ENCODE assay signal across 10 cellular contexts in genomic region chr12:121980211-121980891, GRCh38.
DNase-seq lines count a peak whose midpoint lies in the region; ATAC-seq and TF ChIP-seq lines count a peak whose summit lies in the region.
"Had no signal": no experiment of that assay in that cellular context is flagged by ENCODE, and none has a peak within 500 bp of the region (broad histone marks: within the 10 kb centered on the region; RNA-seq: fewer than 3 reads in every experiment).

No MANE protein-coding gene starts in this region.

- peak; percentile 32 for DNase-seq in NB4 (ENCODE audit: low read depth)
- DNase-seq in fibroblast of gingiva (ENCODE audit: low read depth) = peak; percentile 17
- DNase-seq in stimulated activated CD4-positive, alpha-beta T cell treated with anti-CD3 and anti-CD28 coated beads, Interleukin-15, amount 100 ng/mL, for 24 hours = no peak
- DNase-seq in erythroblast (lab: John Stamatoyannopoulos, UW) = no peak
- no peak for DNase-seq in epidermal melanocyte (ENCODE audit: insufficient read length, low spot score)
- DNase-seq: NCI-H1092, tibial artery had no signal

- H3K4me3 ChIP-seq in BLaER1 treated with 17β-estradiol and CSF1 and Interleukin-3, amounts not matched to agents 10 nM and 100 nM = no peak overlapping the region
- no peak overlapping the region for H3K4me3 ChIP-seq in NB4 (ENCODE audit: low read depth, low read length)
- H3K4me3 ChIP-seq: tibial artery had no signal

- H3K9ac ChIP-seq in BLaER1 treated with 17β-estradiol and CSF1 and Interleukin-3, amounts not matched to agents 10 nM and 100 nM = peak overlapping the region in 3 of 11 experiments; percentile 4 to 44 (median 34); a peak in 3 of 22 replicates

- ATAC-seq in GM19395 (IDR thresholded peaks at IDR 0.05; ENCODE audit: unreplicated experiment) (peak; percentile 70), GM19351 (IDR thresholded peaks at IDR 0.05; ENCODE audit: unreplicated experiment) (no peak)

- H4K20me1 ChIP-seq in BLaER1 treated with 17β-estradiol and CSF1 and Interleukin-3, amounts not matched to agents 10 nM and 100 nM = 0 out of 22 replicates have a peak, but pooled peaks cover 0 to 6% (median 0%) of the 10 kb centered on the region in 11 experiments

- TF ChIP-seq CTCF in NB4 (IDR thresholded peaks at IDR 0.05; ENCODE audit: low read depth, low read length) = no peak

- no peaks in the 10 kb centered on the region for H3K27me3 ChIP-seq in BLaER1 treated with 17β-estradiol and CSF1 and Interleukin-3, amounts not matched to agents 10 nM and 100 nM
- H3K27me3 ChIP-seq: tibial artery had no signal

- peak overlapping the region in 8 of 11 experiments; percentile 34 to 62 (median 50); a peak in 16 of 22 replicates for H3K27ac ChIP-seq in BLaER1 treated with 17β-estradiol and CSF1 and Interleukin-3, amounts not matched to agents 10 nM and 100 nM
- H3K27ac ChIP-seq: tibial artery had no signal

- TF ChIP-seq POLR2A in NB4 (IDR thresholded peaks at IDR 0.05; ENCODE audit: extremely low read depth, insufficient read length) (no peak), erythroblast (IDR thresholded peaks at IDR 0.05; ENCODE audit: low read length) (no peak)

- H3K36me3 ChIP-seq in BLaER1 treated with 17β-estradiol and CSF1 and Interleukin-3, amounts not matched to agents 10 nM and 100 nM = no peaks in the 10 kb centered on the region
- H3K36me3 ChIP-seq: tibial artery had no signal

- H3K9me3 ChIP-seq in BLaER1 treated with 17β-estradiol and CSF1 and Interleukin-3, amounts not matched to agents 10 nM and 100 nM (replicated peaks in 1 of 11) = no peaks in the 10 kb centered on the region
- H3K9me3 ChIP-seq: tibial artery had no signal

- peaks cover 44 to 76% (median 71%) of the 10 kb centered on the region in 10 experiments for H3K4me1 ChIP-seq in BLaER1 treated with 17β-estradiol and CSF1 and Interleukin-3, amounts not matched to agents 10 nM and 100 nM
- H3K4me1 ChIP-seq: tibial artery had no signal

- H3K4me2 ChIP-seq in BLaER1 treated with 17β-estradiol and CSF1 and Interleukin-3, amounts not matched to agents 10 nM and 100 nM = peak overlapping the region; percentile 69 to 90 (median 81)

Comparison
In these comparisons a context has a peak if more than half of its experiments do, and no peak if none do; other contexts are left out.
1. DNase-seq: peak in NB4 (single experiment) and fibroblast of gingiva (single experiment); none in stimulated activated CD4-positive, alpha-beta T cell treated with anti-CD3 and anti-CD28 coated beads, Interleukin-15, amount 100 ng/mL, for 24 hours (single experiment), erythroblast (0 of 2) and epidermal melanocyte (single experiment).